Comparison of ENCODE assay signal across 8 cellular contexts in the genomic region with DNA sequence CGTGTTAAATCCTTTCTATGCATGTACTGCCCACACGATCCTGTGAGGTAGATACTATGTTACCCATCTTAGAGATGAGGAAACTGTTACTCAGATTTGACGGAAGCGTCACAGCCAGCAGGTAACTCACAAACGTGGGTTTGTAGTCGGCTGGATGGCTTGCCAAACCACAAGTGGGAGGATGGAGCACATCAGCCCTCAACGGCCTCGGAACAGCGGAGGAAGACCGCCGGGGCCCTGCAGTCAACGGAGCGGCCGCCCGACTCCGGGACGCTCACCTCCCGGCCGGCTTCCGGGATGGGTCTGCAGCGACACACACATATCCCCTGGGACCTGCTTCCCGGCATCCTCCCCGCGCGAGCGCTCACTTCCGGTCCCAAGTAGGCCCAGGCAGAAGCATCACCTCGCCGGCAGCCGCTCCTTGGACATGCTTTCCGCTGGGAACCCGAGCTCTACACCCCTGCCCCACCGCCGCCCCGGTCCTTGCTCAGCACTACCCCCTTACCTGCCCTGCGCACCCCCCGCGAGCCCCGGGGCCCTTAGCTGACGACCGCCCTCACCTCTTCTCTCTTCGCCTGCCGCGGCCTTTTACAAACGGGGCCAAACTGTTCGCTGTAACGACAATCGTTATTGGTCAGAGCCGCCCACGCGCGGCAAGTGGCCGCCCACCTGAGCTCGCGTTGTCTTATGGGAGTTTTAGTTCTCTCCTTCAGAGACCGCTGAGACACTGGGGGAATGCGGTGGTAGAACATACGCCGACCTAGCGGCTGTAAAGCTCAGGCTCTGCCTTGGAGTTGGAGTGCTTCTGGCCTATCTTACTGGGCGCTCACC.
DNase-seq lines count a peak whose midpoint lies in the region; ATAC-seq and TF ChIP-seq lines count a peak whose summit lies in the region.

A gene (minus strand): TSS at position 607 of the 831 bp plus-strand sequence. CDS start 9,034 bp downstream, outside the sequence.

- DNase-seq in AG09319 (ENCODE audit: extremely low read depth, low read depth) (peak; percentile 95), NCI-H345 treated with DMSO at 0.1 percent for 48 hours (lab: John Stamatoyannopoulos, UW; ENCODE audit: unreplicated experiment) (peak; percentile 90), inferior parietal cortex (ENCODE audit: extremely low spot score) (peak; percentile 98)
- peak; percentile 87 to 95 (median 92) for DNase-seq in activated CD4-positive, CD25-positive, alpha-beta regulatory T cell (lab: John Stamatoyannopoulos, UW)
- peak; percentile 97 for DNase-seq in central memory CD4-positive, alpha-beta T cell
- peak; percentile 93 to 95 for DNase-seq in stimulated activated CD4-positive, alpha-beta T cell treated with anti-CD3 and anti-CD28 coated beads, Interleukin-12 subunit alpha, Interleukin-12 subunit beta, amount 100 ng/mL, for 24 hours (ENCODE audit: low read depth in 2 of 2)

- ATAC-seq in GM19023 (IDR thresholded peaks at IDR 0.05; ENCODE audit: unreplicated experiment) (peak; percentile 82), HG03280 (IDR thresholded peaks at IDR 0.05; ENCODE audit: unreplicated experiment) (peak; percentile 80)

- TF ChIP-seq CTCF in AG09319 (IDR thresholded peaks at IDR 0.05; ENCODE audit: low read depth, low read length), result no peak; the same call in 1 of the 2 replicates

Comparison
In these comparisons a context has a peak if more than half of its experiments do, and no peak if none do; other contexts are left out.
1. Peak in every context shown above with its lines: DNase-seq and ATAC-seq.